In the genomic region with DNA sequence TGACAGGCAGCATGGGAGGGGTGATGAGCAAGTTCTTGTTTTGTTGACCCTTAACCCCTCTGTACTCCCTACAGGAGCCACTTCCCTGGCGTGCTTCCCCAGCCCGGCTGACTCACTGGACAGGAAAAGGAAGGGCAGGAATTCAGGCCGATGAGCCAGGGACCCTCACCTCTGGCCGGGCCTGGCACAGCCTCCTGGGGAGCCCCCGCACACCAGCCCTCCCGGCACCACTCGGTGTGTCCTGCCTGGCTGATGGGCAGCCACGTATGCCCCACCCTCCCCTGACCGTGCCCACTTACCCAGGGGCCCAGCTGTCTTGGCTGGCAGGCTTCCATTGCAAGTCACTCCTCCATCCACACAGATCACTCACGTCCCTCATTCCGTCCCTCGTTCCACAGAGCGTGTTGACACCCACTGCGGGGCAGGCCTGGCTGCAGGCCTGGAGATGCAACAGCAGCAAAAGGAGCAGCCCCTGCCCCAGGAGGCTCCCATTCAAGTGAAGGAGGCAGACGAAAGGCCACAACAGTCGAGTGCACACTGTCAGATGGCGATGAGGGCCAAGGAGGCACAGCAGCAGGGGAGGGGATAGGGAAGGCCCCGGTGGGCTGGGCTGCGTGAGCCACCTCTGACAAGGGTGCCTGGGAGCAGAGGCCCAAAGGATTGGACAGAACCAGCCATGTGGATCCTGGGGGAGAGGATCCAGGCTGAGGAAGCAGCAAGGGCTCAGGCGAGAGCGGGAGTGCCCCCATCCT, we compare ENCODE assay signal across 11 cellular contexts. TPM values are rescaled to one million over a fixed set of nuclear protein-coding genes. Genes with fewer than 3 reads are reported as not detected.
DNase-seq lines count a peak whose midpoint lies in the region; ATAC-seq, FAIRE-seq and TF ChIP-seq lines count a peak whose summit lies in the region.
"Had no signal": no experiment of that assay in that cellular context is flagged by ENCODE, and none has a peak within 500 bp of the region (broad histone marks: within the 10 kb centered on the region; RNA-seq: fewer than 3 reads in every experiment).

No MANE protein-coding gene starts in this region.

- H3K4me1 Mint-ChIP-seq in activated T-helper 1 cell treated with anti-CD3 and anti-CD28 coated beads, Interleukin-12 subunit alpha, Interleukin-12 subunit beta, Interleukin-2, Interleukin-4 antibody, amounts not matched to agents 30 ng/mL and 10 ng/mL and 1 ng/mL, durations not matched to agents 14 hours and 24 hours and 36 hours (ENCODE audit: low read depth): no peaks in the 10 kb centered on the region

- no peak overlapping the region for H3K4me3 Mint-ChIP-seq in activated T-helper 1 cell treated with anti-CD3 and anti-CD28 coated beads, Interleukin-12 subunit alpha, Interleukin-12 subunit beta, Interleukin-2, Interleukin-4 antibody, amounts not matched to agents 30 ng/mL and 10 ng/mL and 1 ng/mL, durations not matched to agents 14 hours and 24 hours and 36 hours
- H3K4me3 Mint-ChIP-seq: brain; natural killer cell treated with Interleukin-12 subunit alpha and Interleukin-12 subunit beta and Interleukin-15 and Interleukin-18, amount 100 ng/mL, for 72 hours; stimulated activated naive CD8-positive, alpha-beta T cell treated with anti-CD3 and anti-CD28 coated beads, Interleukin-15, Interleukin-2, amounts not matched to agents 100 ng/mL and 50 ng/mL, for 24 hours had no signal

- TF ChIP-seq POLR2A in GM12892 (IDR thresholded peaks at IDR 0.05; ENCODE audit: low read depth, low read length): no peak

- H3K27me3 Mint-ChIP-seq in activated T-helper 1 cell treated with anti-CD3 and anti-CD28 coated beads, Interleukin-12 subunit alpha, Interleukin-12 subunit beta, Interleukin-2, Interleukin-4 antibody, amounts not matched to agents 30 ng/mL and 10 ng/mL and 1 ng/mL, durations not matched to agents 14 hours and 24 hours and 36 hours (ENCODE audit: insufficient read depth): peaks cover 6% of the 10 kb centered on the region
- H3K27me3 Mint-ChIP-seq: stimulated activated naive CD8-positive, alpha-beta T cell treated with anti-CD3 and anti-CD28 coated beads, Interleukin-15, Interleukin-2, amounts not matched to agents 100 ng/mL and 50 ng/mL, for 24 hours had no signal

- FAIRE-seq in GM12892 (lab: Jason Lieb, UNC): no peak

- H3K36me3 Mint-ChIP-seq in activated T-helper 1 cell treated with anti-CD3 and anti-CD28 coated beads, Interleukin-12 subunit alpha, Interleukin-12 subunit beta, Interleukin-2, Interleukin-4 antibody, amounts not matched to agents 30 ng/mL and 10 ng/mL and 1 ng/mL, durations not matched to agents 14 hours and 24 hours and 36 hours (ENCODE audit: low read depth): no peaks in the 10 kb centered on the region
- H3K36me3 Mint-ChIP-seq: brain; natural killer cell treated with Interleukin-12 subunit alpha and Interleukin-12 subunit beta and Interleukin-15 and Interleukin-18, amount 100 ng/mL, for 72 hours had no signal

- ATAC-seq in Right ventricle myocardium superior (ENCODE audit: poor library complexity) (peak; percentile 40), GM19324 (IDR thresholded peaks at IDR 0.05; ENCODE audit: low FRiP score, unreplicated experiment) (no peak)

- H3K27ac Mint-ChIP-seq in activated T-helper 1 cell treated with anti-CD3 and anti-CD28 coated beads, Interleukin-12 subunit alpha, Interleukin-12 subunit beta, Interleukin-2, Interleukin-4 antibody, amounts not matched to agents 30 ng/mL and 10 ng/mL and 1 ng/mL, durations not matched to agents 14 hours and 24 hours and 36 hours: no peak overlapping the region
- H3K27ac Mint-ChIP-seq: natural killer cell treated with Interleukin-12 subunit alpha and Interleukin-12 subunit beta and Interleukin-15 and Interleukin-18, amount 100 ng/mL, for 72 hours; stimulated activated naive CD8-positive, alpha-beta T cell treated with anti-CD3 and anti-CD28 coated beads, Interleukin-15, Interleukin-2, amounts not matched to agents 100 ng/mL and 50 ng/mL, for 24 hours had no signal

- H3K9me3 Mint-ChIP-seq in activated T-helper 1 cell treated with anti-CD3 and anti-CD28 coated beads, Interleukin-12 subunit alpha, Interleukin-12 subunit beta, Interleukin-2, Interleukin-4 antibody, amounts not matched to agents 30 ng/mL and 10 ng/mL and 1 ng/mL, durations not matched to agents 14 hours and 24 hours and 36 hours: no peaks in the 10 kb centered on the region
- H3K9me3 Mint-ChIP-seq: natural killer cell treated with Interleukin-12 subunit alpha and Interleukin-12 subunit beta and Interleukin-15 and Interleukin-18, amount 100 ng/mL, for 72 hours; stimulated activated naive CD8-positive, alpha-beta T cell treated with anti-CD3 and anti-CD28 coated beads, Interleukin-15, Interleukin-2, amounts not matched to agents 100 ng/mL and 50 ng/mL, for 24 hours had no signal

- intact Hi-C loops in Right ventricle myocardium superior (cut with DNase I): loop anchor here (10.0 kb wide), 1 partner anchor 116 kb away; no protein-coding TSS in a partner anchor
- intact Hi-C loops in activated T-helper 1 cell treated with anti-CD3 and anti-CD28 coated beads, Interleukin-12 subunit alpha, Interleukin-12 subunit beta, Interleukin-2, Interleukin-4 antibody, amounts not matched to agents 30 ng/mL and 10 ng/mL and 1 ng/mL, durations not matched to agents 14 hours and 24 hours and 36 hours (cut with micrococcal nuclease): no loop called here

- DNase-seq in EL (peak; percentile 93), T1000 (lab: John Stamatoyannopoulos, UW) (peak; percentile 75), Right ventricle myocardium superior (peak; percentile 80), renal cortical epithelial cell (ENCODE audit: low read depth) (peak; percentile 86), GM12892 (ENCODE audit: insufficient read length) (no peak), NCI-H2081 (lab: John Stamatoyannopoulos, UW) (no peak)
- DNase-seq in activated T-helper 1 cell treated with anti-CD3 and anti-CD28 coated beads, Interleukin-12 subunit alpha, Interleukin-12 subunit beta, Interleukin-2, Interleukin-4 antibody, amounts not matched to agents 30 ng/mL and 10 ng/mL and 1 ng/mL, durations not matched to agents 14 hours and 24 hours and 36 hours (ENCODE audit: low spot score): no peak

RNA-seq across cellular contexts. Expression of a gene that starts 19.7 kb away (rescaled TPM):
- 51.9 TPM for total RNA-seq in Right ventricle myocardium superior
- total RNA-seq in renal cortical epithelial cell: 333 and 1,067 TPM in 2 replicates
- 47.4 and 50.9 TPM in 2 replicates for total RNA-seq in activated T-helper 1 cell treated with anti-CD3 and anti-CD28 coated beads, Interleukin-12 subunit alpha, Interleukin-12 subunit beta, Interleukin-2, Interleukin-4 antibody, amounts not matched to agents 30 ng/mL and 10 ng/mL and 1 ng/mL, durations not matched to agents 14 hours and 24 hours and 36 hours
- 12.4 TPM for polyA plus RNA-seq in GM12892 (2012; ENCODE audit: missing spikeins)

RNA-seq across cellular contexts. Expression of a gene that starts 56.0 kb away (rescaled TPM):
- total RNA-seq in Right ventricle myocardium superior: 238 TPM
- total RNA-seq in renal cortical epithelial cell: 2.2 and 3.0 TPM in 2 replicates
- not detected in 2 replicates for total RNA-seq in activated T-helper 1 cell treated with anti-CD3 and anti-CD28 coated beads, Interleukin-12 subunit alpha, Interleukin-12 subunit beta, Interleukin-2, Interleukin-4 antibody, amounts not matched to agents 30 ng/mL and 10 ng/mL and 1 ng/mL, durations not matched to agents 14 hours and 24 hours and 36 hours
- polyA plus RNA-seq in GM12892 (2012; ENCODE audit: missing spikeins): not detected
- total RNA-seq: natural killer cell treated with Interleukin-12 subunit alpha and Interleukin-12 subunit beta and Interleukin-15 and Interleukin-18, amount 100 ng/mL, for 72 hours had no signal

Comparison
In these comparisons a context has a peak if more than half of its experiments do, and no peak if none do; other contexts are left out.
1. DNase-seq: peak in EL (single experiment), T1000 (single experiment), Right ventricle myocardium superior (single experiment) and renal cortical epithelial cell (single experiment); none in activated T-helper 1 cell treated with anti-CD3 and anti-CD28 coated beads, Interleukin-12 subunit alpha, Interleukin-12 subunit beta, Interleukin-2, Interleukin-4 antibody, amounts not matched to agents 30 ng/mL and 10 ng/mL and 1 ng/mL, durations not matched to agents 14 hours and 24 hours and 36 hours (single experiment), GM12892 (single experiment) and NCI-H2081 (0 of 2).
2. RNA of a gene that starts 56.0 kb away (total RNA-seq): 238 TPM in Right ventricle myocardium superior (single experiment); 2.2 to 3.0 TPM in renal cortical epithelial cell and not detected in activated T-helper 1 cell treated with anti-CD3 and anti-CD28 coated beads, Interleukin-12 subunit alpha, Interleukin-12 subunit beta, Interleukin-2, Interleukin-4 antibody, amounts not matched to agents 30 ng/mL and 10 ng/mL and 1 ng/mL, durations not matched to agents 14 hours and 24 hours and 36 hours; every median in the first group is over 10 times any median in the second.